In genomic region chr22:43526117-43526655, GRCh38 we compare ENCODE assay signal across 19 cellular contexts.
DNase-seq lines count a peak whose midpoint lies in the region; ATAC-seq and TF ChIP-seq lines count a peak whose summit lies in the region.
"Had no signal": no experiment of that assay in that cellular context is flagged by ENCODE, and none has a peak within 500 bp of the region (broad histone marks: within the 10 kb centered on the region; RNA-seq: fewer than 3 reads in every experiment).

No MANE protein-coding gene starts in this region.

- H2AK5ac ChIP-seq in neuronal stem cell (ENCODE audit: low read depth, low read length): peak overlapping the region; percentile 18

- H3K23ac ChIP-seq in neuronal stem cell (ENCODE audit: low read depth, low read length, poor library complexity): no peak overlapping the region

- CTCF ChIA-PET in Calu3 (lab: Charles Lee): no interaction called here

- H3K27ac ChIP-seq in left ventricle myocardium inferior (replicated peaks) (no peak overlapping the region), foreskin keratinocyte (no peak overlapping the region), neuronal stem cell (replicated peaks; ENCODE audit: low read length) (no peak overlapping the region), upper lobe of right lung (no peak overlapping the region)
- H3K27ac ChIP-seq: 22Rv1, A549, C4-2B had no signal

- ATAC-seq in foreskin keratinocyte: peak; percentile 35
- no peak for ATAC-seq in upper lobe of right lung
- ATAC-seq: A549 had no signal

- no peak overlapping the region for H3K27ac Mint-ChIP-seq in Calu3 (ENCODE audit: unreplicated experiment)
- H3K27ac Mint-ChIP-seq: CD4-positive, alpha-beta T cell; IgD-negative memory B cell had no signal

- no peaks in the 10 kb centered on the region for H3K36me3 ChIP-seq in left ventricle myocardium inferior
- no peaks in the 10 kb centered on the region for H3K36me3 ChIP-seq in neuronal stem cell (replicated peaks in 1 of 2; ENCODE audit: control insufficient read depth in 2 of 2, insufficient read depth in 2 of 2, low read length in 2 of 2)
- no peaks in the 10 kb centered on the region for H3K36me3 ChIP-seq in upper lobe of right lung
- H3K36me3 ChIP-seq: HAP-1 had no signal

- H3K36me3 Mint-ChIP-seq in Calu3 (ENCODE audit: insufficient read depth, unreplicated experiment): no peaks in the 10 kb centered on the region
- H3K36me3 Mint-ChIP-seq: IgD-negative memory B cell had no signal

- TF ChIP-seq CTCF in left ventricle myocardium inferior (IDR thresholded peaks at IDR 0.05; ENCODE audit: borderline replicate concordance) (no peak), foreskin keratinocyte (conservative IDR thresholded peaks at IDR 0.05) (no peak), upper lobe of right lung (IDR thresholded peaks at IDR 0.05) (no peak), Calu3 (IDR thresholded peaks at IDR 0.05; ENCODE audit: unreplicated experiment) (no peak)

- no peaks in the 10 kb centered on the region for H3K4me1 Mint-ChIP-seq in Calu3 (ENCODE audit: low read depth, unreplicated experiment)
- H3K4me1 Mint-ChIP-seq: IgD-negative memory B cell had no signal

- no CpG with 5 or more reads among the region's 7 CpGs for WGBS in neuronal stem cell (ENCODE audit: extremely low coverage in 2 of 2, insufficient read length in 2 of 2, insufficient replicate concordance in 1 of 2), 2 donors

- no TSS peak for BruUV-seq in Calu3 (replicated peaks; lab: Mats Ljungman, UMichigan)

- H3K4me1 ChIP-seq in left ventricle myocardium inferior (no peaks in the 10 kb centered on the region), foreskin keratinocyte (peaks cover 15% of the 10 kb centered on the region), neuronal stem cell (ENCODE audit: control insufficient read depth in 2 of 2, insufficient read depth in 1 of 2, low read depth in 1 of 2, low read length in 2 of 2) (no peaks in the 10 kb centered on the region), upper lobe of right lung (no peaks in the 10 kb centered on the region)
- H3K4me1 ChIP-seq: Caco-2, HAP-1 had no signal

- H3K9me3 ChIP-seq in left ventricle myocardium inferior (replicated peaks): no peaks in the 10 kb centered on the region
- no peaks in the 10 kb centered on the region for H3K9me3 ChIP-seq in neuronal stem cell (replicated peaks in 1 of 2; ENCODE audit: control insufficient read depth in 2 of 2, insufficient read depth in 1 of 2, low read depth in 1 of 2, low read length in 2 of 2)
- H3K9me3 ChIP-seq in upper lobe of right lung: no peaks in the 10 kb centered on the region
- H3K9me3 ChIP-seq: A549, Caco-2, HAP-1 had no signal

- H2BK15ac ChIP-seq in neuronal stem cell (ENCODE audit: low read length): peak overlapping the region; percentile 27

- no peak overlapping the region for H2AFZ ChIP-seq in neuronal stem cell (ENCODE audit: low read length)

- H4K8ac ChIP-seq in neuronal stem cell (ENCODE audit: low read depth, low read length): no peak overlapping the region

- H3K4me2 ChIP-seq in neuronal stem cell (ENCODE audit: insufficient read depth, low read length, poor library complexity, severe bottlenecking): no peak overlapping the region
- H3K4me2 ChIP-seq: A549 had no signal

- DNase-seq in cardiac septum (ENCODE audit: low spot score) (peak; percentile 29), left ventricle myocardium inferior (no peak), foreskin keratinocyte (no peak), neuronal stem cell (ENCODE audit: low spot score) (no peak), upper lobe of right lung (peak; percentile 40), Calu3 (no peak), D341Med (ENCODE audit: low spot score) (no peak), globus pallidus (ENCODE audit: low spot score) (no peak)
- DNase-seq: AML-193; Caco-2; CD4-positive, alpha-beta T cell; DMS79 treated with DMSO at 0.1 percent for 48 hours; GF-D8; GOT3 had no signal

- H3K4me3 ChIP-seq in left ventricle myocardium inferior (no peak overlapping the region), neuronal stem cell (ENCODE audit: low read length in 2 of 2) (no peak overlapping the region), upper lobe of right lung (no peak overlapping the region)
- H3K4me3 ChIP-seq: A549, HAP-1 had no signal

- H3K27me3 ChIP-seq in left ventricle myocardium inferior (ENCODE audit: low read depth): peaks cover 62% of the 10 kb centered on the region
- H3K27me3 ChIP-seq in foreskin keratinocyte: no peaks in the 10 kb centered on the region
- no peaks in the 10 kb centered on the region for H3K27me3 ChIP-seq in neuronal stem cell (ENCODE audit: control insufficient read depth in 3 of 3, insufficient read depth in 3 of 3, low read depth in 1 of 3, low read length in 3 of 3)
- H3K27me3 ChIP-seq in upper lobe of right lung: no peaks in the 10 kb centered on the region

- H3K9ac ChIP-seq in neuronal stem cell (ENCODE audit: low read depth, low read length, poor library complexity): no peak overlapping the region

- H3K27me3 Mint-ChIP-seq in Calu3 (ENCODE audit: unreplicated experiment): peaks cover 67% of the 10 kb centered on the region

- intact Hi-C loops in cardiac septum (cut with DNase I) (no loop called here), left ventricle myocardium inferior (cut with micrococcal nuclease) (no loop called here), upper lobe of right lung (cut with DNase I) (no loop called here), Calu3 (cut with micrococcal nuclease; ENCODE audit: unreplicated experiment) (no loop called here)

- H2BK12ac ChIP-seq in neuronal stem cell (ENCODE audit: low read length): no peak overlapping the region

- H2BK5ac ChIP-seq in neuronal stem cell (ENCODE audit: low read length): no peak overlapping the region

- peak overlapping the region; percentile 3 for H3K18ac ChIP-seq in neuronal stem cell (ENCODE audit: low read length)

- H2BK120ac ChIP-seq in neuronal stem cell (ENCODE audit: low read depth, low read length): no peak overlapping the region

- no peak overlapping the region for H3K4me3 Mint-ChIP-seq in Calu3 (ENCODE audit: low read depth, unreplicated experiment)
- H3K4me3 Mint-ChIP-seq: CD4-positive, alpha-beta T cell; IgD-negative memory B cell had no signal

- peak overlapping the region; percentile 31 for H3K14ac ChIP-seq in neuronal stem cell (ENCODE audit: low read length)

- no peak overlapping the region for H3K4ac ChIP-seq in neuronal stem cell (ENCODE audit: low read length)

- no peaks in the 10 kb centered on the region for H3K79me1 ChIP-seq in neuronal stem cell (ENCODE audit: low read depth, low read length)

- no peak overlapping the region for H4K91ac ChIP-seq in neuronal stem cell (ENCODE audit: low read depth, low read length, poor library complexity)

- no peaks in the 10 kb centered on the region for H3K9me3 Mint-ChIP-seq in Calu3 (ENCODE audit: low read depth, unreplicated experiment)
- H3K9me3 Mint-ChIP-seq: CD4-positive, alpha-beta T cell had no signal

Comparison
In these comparisons a context has a peak if more than half of its experiments do, and no peak if none do; other contexts are left out.
1. DNase-seq: peak in cardiac septum (single experiment) and upper lobe of right lung (single experiment); none in left ventricle myocardium inferior (single experiment), foreskin keratinocyte (0 of 2), neuronal stem cell (single experiment), Calu3 (single experiment), D341Med (single experiment) and globus pallidus (single experiment).